ENCODE assay signal across 8 cellular contexts in genomic region chr6:18387061-18387721, GRCh38. TPM values are rescaled to one million over a fixed set of nuclear protein-coding genes. Genes with fewer than 3 reads are reported as not detected.
DNase-seq lines count a peak whose midpoint lies in the region; ATAC-seq lines count a peak whose summit lies in the region.

RNF144B (plus strand) TSS chr6:18387350; CDS start chr6:18399535, 12,185 bp downstream.

- CTCF ChIA-PET in activated CD4-positive, alpha-beta T cell treated with anti-CD3 and anti-CD28 coated beads, Interleukin-2, amount 10 ng/mL, durations not matched to agents 7 days and 5 days (lab: Charles Lee) = interaction anchor here (0.6 to 1.0 kb wide), 2 partner anchors 12 to 368 kb away, joined by 4 read pairs; no protein-coding TSS in a partner anchor

- POLR2A ChIA-PET in activated CD4-positive, alpha-beta T cell treated with anti-CD3 and anti-CD28 coated beads, Interleukin-2, amount 10 ng/mL, durations not matched to agents 7 days and 5 days (lab: Charles Lee) = interaction anchor here (0.5 kb wide), 1 partner anchor 220 kb away, joined by 3 read pairs; no protein-coding TSS in a partner anchor

- DNase-seq in AG08396 (ENCODE audit: low spot score) = peak; percentile 61
- DNase-seq in GM19238 (ENCODE audit: insufficient read length, low spot score) = peak; percentile 8
- peak; percentile 92 for DNase-seq in NCI-H510A (lab: John Stamatoyannopoulos, UW)
- peak; percentile 65 for DNase-seq in activated CD4-positive, alpha-beta T cell treated with anti-CD3 and anti-CD28 coated beads, Interleukin-2, amount 10 ng/mL, durations not matched to agents 7 days and 5 days
- peak; percentile 58 for DNase-seq in dedifferentiated amniotic fluid mesenchymal stem cell (ENCODE audit: extremely low spot score)
- peak; percentile 95 for DNase-seq in left lobe of liver (ENCODE audit: low spot score)
- peak; percentile 60 for DNase-seq in stimulated activated CD4-positive, alpha-beta T cell treated with anti-CD3 and anti-CD28 coated beads, Interleukin-2, amount 100 ng/mL, for 4 hours (ENCODE audit: low read depth)

- peak within 1 kb of the TSS; percentile 94 for H3K4me3 Mint-ChIP-seq in activated CD4-positive, alpha-beta T cell treated with anti-CD3 and anti-CD28 coated beads, Interleukin-2, amount 10 ng/mL, durations not matched to agents 7 days and 5 days

- ATAC-seq in HG03432 (IDR thresholded peaks at IDR 0.05; ENCODE audit: unreplicated experiment) = peak; percentile 94
- peak; percentile 90 for ATAC-seq in left lobe of liver

- no peaks in the 10 kb centered on the region for H3K36me3 Mint-ChIP-seq in activated CD4-positive, alpha-beta T cell treated with anti-CD3 and anti-CD28 coated beads, Interleukin-2, amount 10 ng/mL, durations not matched to agents 7 days and 5 days (ENCODE audit: low read depth)

- H3K27me3 Mint-ChIP-seq in activated CD4-positive, alpha-beta T cell treated with anti-CD3 and anti-CD28 coated beads, Interleukin-2, amount 10 ng/mL, durations not matched to agents 7 days and 5 days = peaks cover 5% of the 10 kb centered on the region

- H3K27ac Mint-ChIP-seq in activated CD4-positive, alpha-beta T cell treated with anti-CD3 and anti-CD28 coated beads, Interleukin-2, amount 10 ng/mL, durations not matched to agents 7 days and 5 days = peak within 1 kb of the TSS; percentile 85

- H3K4me1 Mint-ChIP-seq in activated CD4-positive, alpha-beta T cell treated with anti-CD3 and anti-CD28 coated beads, Interleukin-2, amount 10 ng/mL, durations not matched to agents 7 days and 5 days = peaks cover 34% of the 10 kb centered on the region

- no peaks in the 10 kb centered on the region for H3K9me3 Mint-ChIP-seq in activated CD4-positive, alpha-beta T cell treated with anti-CD3 and anti-CD28 coated beads, Interleukin-2, amount 10 ng/mL, durations not matched to agents 7 days and 5 days

RNA-seq across cellular contexts. Expression of gene RNF144B, which starts in this region (rescaled TPM):
- total RNA-seq in activated CD4-positive, alpha-beta T cell treated with anti-CD3 and anti-CD28 coated beads, Interleukin-2, amount 10 ng/mL, durations not matched to agents 7 days and 5 days = 1 to 10 TPM; 1.3 to 1.7 TPM
- 17.5 TPM for total RNA-seq in left lobe of liver

Comparison
In these comparisons a context has a peak if more than half of its experiments do, and no peak if none do; other contexts are left out.
1. Peak in every context shown above with its lines: DNase-seq and ATAC-seq.
2. DNase-seq: peak in every context shown above with its lines; median percentile 95 in left lobe of liver; 92 in NCI-H510A; 65 in activated CD4-positive, alpha-beta T cell treated with anti-CD3 and anti-CD28 coated beads, Interleukin-2, amount 10 ng/mL, durations not matched to agents 7 days and 5 days; 61 in AG08396; 60 in stimulated activated CD4-positive, alpha-beta T cell treated with anti-CD3 and anti-CD28 coated beads, Interleukin-2, amount 100 ng/mL, for 4 hours; 58 in dedifferentiated amniotic fluid mesenchymal stem cell; 8 in GM19238.